Comparison of ENCODE assay signal across 2 cellular contexts in the genomic region with DNA sequence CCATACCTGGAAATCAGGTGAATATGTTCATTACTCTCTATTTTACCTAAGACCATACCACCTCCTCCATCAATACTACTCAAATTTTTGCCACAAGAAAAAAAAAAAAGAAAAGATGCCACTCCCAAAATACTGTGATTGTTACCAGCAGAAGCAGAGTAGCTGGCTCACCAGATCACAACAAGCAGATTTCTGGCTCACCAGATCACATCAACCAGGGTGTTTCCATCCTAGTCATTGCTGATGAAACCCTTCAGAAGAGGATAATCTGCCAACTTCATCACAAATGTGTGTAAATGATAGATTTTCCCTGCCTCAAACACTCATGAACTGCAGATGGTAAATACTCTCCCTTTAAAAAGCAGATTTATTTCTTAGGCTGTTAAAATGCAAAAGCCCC.
TF ChIP-seq lines count a peak whose summit lies in the region.

No MANE protein-coding gene starts in this region.

TF ChIP-seq in GM23338, 12 proteins besides CTCF, POLR2A, EP300 and RAD21:
- TF ChIP-seq JUNB (IDR thresholded peaks at IDR 0.05; ENCODE audit: unreplicated experiment), result no peak

TF ChIP-seq in H1, 55 proteins besides CTCF, POLR2A, EP300 and RAD21:
- no peak for TF ChIP-seq TCF12 (IDR thresholded peaks at IDR 0.05; ENCODE audit: low read depth, low read length)
